In the genomic region with DNA sequence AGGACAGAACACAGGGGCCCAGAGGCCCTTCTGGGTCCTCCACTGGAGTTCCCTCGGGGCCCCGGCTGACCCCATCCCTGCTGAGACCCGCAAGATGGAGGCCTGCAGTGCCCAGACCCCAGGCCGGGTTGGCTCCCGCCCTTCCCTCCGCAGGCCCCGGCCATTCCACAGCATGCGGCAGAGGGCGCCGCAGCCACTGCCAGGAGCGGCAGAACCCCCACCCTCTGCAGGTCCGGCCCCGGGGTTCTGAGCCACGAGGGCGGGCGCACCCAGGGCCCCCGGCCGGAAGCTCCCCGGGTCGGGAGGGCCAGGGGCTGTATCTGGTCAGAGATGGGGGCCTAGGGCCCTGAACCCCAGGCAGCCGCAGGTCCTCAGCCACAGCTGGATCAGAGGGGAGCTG, we compare ENCODE assay signal across 8 cellular contexts. TPM values are rescaled to one million over a fixed set of nuclear protein-coding genes. Genes with fewer than 3 reads are reported as not detected.
A peak's percentile ranks its signal among the peaks of the same experiment; 100 is the strongest.
DNase-seq lines count a peak whose midpoint lies in the region; ATAC-seq and TF ChIP-seq lines count a peak whose summit lies in the region.

No MANE protein-coding gene starts in this region.

- H3K4ac ChIP-seq in IMR-90 (ENCODE audit: low read depth, low read length), result no peak overlapping the region

- H4K91ac ChIP-seq in IMR-90 (ENCODE audit: insufficient read depth, low read depth, low read length), result no peak overlapping the region

- in situ Hi-C loops in IMR-90 (cut with MboI; ENCODE audit: low sequenced_read_pairs), result no loop called here

- no peaks in the 10 kb centered on the region for H3K9me3 ChIP-seq in IMR-90 (ENCODE audit: control insufficient read depth, insufficient read depth, low read length)

- no peaks in the 10 kb centered on the region for H4K20me1 ChIP-seq in IMR-90 (ENCODE audit: insufficient read depth, low read length)

- no peak overlapping the region for H2BK20ac ChIP-seq in IMR-90 (ENCODE audit: low read depth, low read length)

- peak; percentile 30; the same call in 1 of the 2 replicates for TF ChIP-seq CTCF in IMR-90 (conservative IDR thresholded peaks at IDR 0.05; ENCODE audit: low read depth, low read length)

- H2BK15ac ChIP-seq in IMR-90 (ENCODE audit: low read depth, low read length), result no peak overlapping the region

- POLR2A ChIA-PET in IMR-90 (lab: Charles Lee; ENCODE audit: unreplicated experiment), result no interaction called here

- no peaks in the 10 kb centered on the region for H3K4me1 ChIP-seq in IMR-90 (ENCODE audit: control insufficient read depth, insufficient read depth, low read length)

- H3K18ac ChIP-seq in IMR-90 (ENCODE audit: low read depth, low read length), result no peak overlapping the region

- no TSS peak for BruUV-seq in IMR-90 (replicated peaks; lab: Mats Ljungman, UMichigan)

- CTCF ChIA-PET in IMR-90 (lab: Yijun Ruan, JAX), result no interaction called here

- no peak overlapping the region for H3K9ac ChIP-seq in IMR-90 (ENCODE audit: low read depth, low read length)

- no peak overlapping the region for H3K27ac ChIP-seq in IMR-90 (ENCODE audit: insufficient read depth, low read length)

- no peak overlapping the region for H3K14ac ChIP-seq in IMR-90 (replicated peaks; ENCODE audit: low read depth, low read length)

- H2AK9ac ChIP-seq in IMR-90 (replicated peaks; ENCODE audit: low read depth, low read length, poor library complexity), result no peak overlapping the region

- H3K36me3 ChIP-seq in IMR-90 (ENCODE audit: control insufficient read depth, insufficient read depth, low read length), result no peaks in the 10 kb centered on the region

- no peak overlapping the region for H2BK120ac ChIP-seq in IMR-90 (ENCODE audit: low read depth, low read length)

- WGBS in IMR-90 (ENCODE audit: extremely low coverage in 2 of 2, insufficient read length in 1 of 2), 2 experiments, result 43% methylated on average over 12 of the region's 21 CpGs; no CpG with 5 or more reads in 1 of the 2 experiments

- dilution Hi-C loops in IMR-90 (cut with HindIII; ENCODE audit: low sequenced_read_pairs, unreplicated experiment), result no loop called here

- peaks cover 7% of the 10 kb centered on the region; the same call in 1 of the 2 replicates for H3K27me3 ChIP-seq in IMR-90 (ENCODE audit: control insufficient read depth, insufficient read depth, low read length)

- ATAC-seq in IMR-90 (ENCODE audit: low read depth) (no peak; the same call in 1 of the 2 replicates), HG03571 (IDR thresholded peaks at IDR 0.05; ENCODE audit: unreplicated experiment) (no peak)

- no peak overlapping the region for H2AFZ ChIP-seq in IMR-90 (replicated peaks; ENCODE audit: low read length, poor library complexity)

- no peak overlapping the region for H3K4me3 ChIP-seq in IMR-90 (ENCODE audit: insufficient read depth, low read depth, low read length)

- H4K5ac ChIP-seq in IMR-90 (ENCODE audit: low read depth, low read length), result no peak overlapping the region

- no peaks in the 10 kb centered on the region for H3K79me1 ChIP-seq in IMR-90 (ENCODE audit: low read depth in 1 of 2, low read length in 2 of 2)

- H3K56ac ChIP-seq in IMR-90 (ENCODE audit: extremely low read depth, insufficient read depth, low read length), result no peak overlapping the region

- H3K9me1 ChIP-seq in IMR-90 (ENCODE audit: insufficient read depth, low read length), result no peaks in the 10 kb centered on the region

- peak; percentile 29 for DNase-seq in AG08395 (ENCODE audit: low spot score)
- no peak for DNase-seq in IMR-90
- peak; percentile 66 to 76 for DNase-seq in activated T-cell treated with anti-CD3 and anti-CD28 coated beads, Interleukin-2, amount 50 U/mL, for 48 hours
- DNase-seq in iris pigment epithelial cell (ENCODE audit: low read depth), result peak; percentile 10
- no peak for DNase-seq in SW480 (ENCODE audit: low spot score)
- no peak for DNase-seq in putamen (ENCODE audit: low spot score)
- no peak for DNase-seq in NCI-H187 (lab: John Stamatoyannopoulos, UW)

- H3K23ac ChIP-seq in IMR-90 (ENCODE audit: low read depth, low read length), result no peak overlapping the region

- TF ChIP-seq RAD21 in IMR-90 (IDR thresholded peaks at IDR 0.05; ENCODE audit: low read length), result peak; percentile 26

- no peak overlapping the region for H2BK5ac ChIP-seq in IMR-90 (ENCODE audit: low read depth, low read length, poor library complexity, severe bottlenecking)

- intact Hi-C loops in IMR-90 (cut with micrococcal nuclease), result loop anchor here (10.0 kb wide), 1 partner anchor 46 kb away; a partner anchor contains a TSS

- no peak overlapping the region for H2AK5ac ChIP-seq in IMR-90 (ENCODE audit: low read depth, low read length)

- H4K8ac ChIP-seq in IMR-90 (ENCODE audit: low read depth in 2 of 2, low read length in 2 of 2), result no peak overlapping the region

- H3K4me2 ChIP-seq in IMR-90 (ENCODE audit: low read depth, low read length), result no peak overlapping the region

- no peak for TF ChIP-seq POLR2A in IMR-90 (IDR thresholded peaks at IDR 0.05; ENCODE audit: low read depth, low read length)

TF ChIP-seq in IMR-90, 13 proteins besides CTCF, POLR2A, EP300 and RAD21:
- TF ChIP-seq MAFK (IDR thresholded peaks at IDR 0.05; ENCODE audit: low read depth, low read length), result no peak
- TF ChIP-seq SMC3 (IDR thresholded peaks at IDR 0.05; ENCODE audit: low read depth, low read length), result 0 out of 2 replicates have a peak, but pooled peaks have one; percentile 29
- TF ChIP-seq MXI1 (IDR thresholded peaks at IDR 0.05; ENCODE audit: borderline replicate concordance, low read depth, low read length), result no peak

RNA-seq across cellular contexts. Expression of a gene that starts 2.4 kb away (rescaled TPM):
- total RNA-seq in IMR-90 (2012; rRNA removed), result not detected in 2 replicates
- polyA plus RNA-seq in IMR-90 (2012; rRNA removed), result not detected in 2 replicates
- not detected in 2 replicates for polyA plus RNA-seq in IMR-90 (2012; cell fraction: cytosol; rRNA removed)
- polyA plus RNA-seq in IMR-90 (2012; cell fraction: nucleus; rRNA removed; ENCODE audit: low replicate concordance), result not detected in 2 replicates

RNA-seq across cellular contexts. Expression of a gene that starts 8.0 kb away (rescaled TPM):
- total RNA-seq in IMR-90 (2012; rRNA removed), result 15.1 and 18.1 TPM in 2 replicates
- polyA plus RNA-seq in IMR-90 (2012; rRNA removed), result 17.2 and 21.2 TPM in 2 replicates
- 26.3 and 43.4 TPM in 2 replicates for polyA plus RNA-seq in IMR-90 (2012; cell fraction: cytosol; rRNA removed)
- polyA plus RNA-seq in IMR-90 (2012; cell fraction: nucleus; rRNA removed; ENCODE audit: low replicate concordance), result 13.6 and 15.9 TPM in 2 replicates

RNA-seq across cellular contexts. Expression of a gene that starts 14.0 kb away (rescaled TPM):
- total RNA-seq in IMR-90 (2012; rRNA removed), result 3.6 and 4.1 TPM in 2 replicates
- 13.3 and 15.1 TPM in 2 replicates for polyA plus RNA-seq in IMR-90 (2012; rRNA removed)
- 12.7 and 18.2 TPM in 2 replicates for polyA plus RNA-seq in IMR-90 (2012; cell fraction: cytosol; rRNA removed)
- 40.8 and 67.0 TPM in 2 replicates for polyA plus RNA-seq in IMR-90 (2012; cell fraction: nucleus; rRNA removed; ENCODE audit: low replicate concordance)

RNA-seq across cellular contexts. Expression of a gene that starts 15.8 kb away (rescaled TPM):
- under 0.01 TPM in 1 of 2 replicates, not detected in the other for total RNA-seq in IMR-90 (2012; rRNA removed)
- 0.09 TPM in 1 of 2 replicates, not detected in the other for polyA plus RNA-seq in IMR-90 (2012; rRNA removed)
- 0.08 and 0.14 TPM in 2 replicates for polyA plus RNA-seq in IMR-90 (2012; cell fraction: cytosol; rRNA removed)
- polyA plus RNA-seq in IMR-90 (2012; cell fraction: nucleus; rRNA removed; ENCODE audit: low replicate concordance), result 0.56 and 1.3 TPM in 2 replicates

RNA-seq across cellular contexts. Expression of a gene that starts 46.3 kb away (rescaled TPM):
- 10.8 TPM in 2 replicates for total RNA-seq in IMR-90 (2012; rRNA removed)
- polyA plus RNA-seq in IMR-90 (2012; rRNA removed), result 45.2 and 52.9 TPM in 2 replicates
- polyA plus RNA-seq in IMR-90 (2012; cell fraction: cytosol; rRNA removed), result 20.3 and 36.5 TPM in 2 replicates
- 84.9 and 258 TPM in 2 replicates for polyA plus RNA-seq in IMR-90 (2012; cell fraction: nucleus; rRNA removed; ENCODE audit: low replicate concordance)

Comparison
In these comparisons a context has a peak if more than half of its experiments do, and no peak if none do; other contexts are left out.
1. DNase-seq: peak in AG08395 (single experiment), activated T-cell treated with anti-CD3 and anti-CD28 coated beads, Interleukin-2, amount 50 U/mL, for 48 hours (2 of 2) and iris pigment epithelial cell (single experiment); none in IMR-90 (single experiment), SW480 (single experiment), putamen (single experiment) and NCI-H187 (0 of 2).